Comparison of ENCODE assay signal across 9 cellular contexts in genomic region chr7:49695971-49696370, GRCh38.
"Had no signal": no experiment of that assay in that cellular context is flagged by ENCODE, and none has a peak within 500 bp of the region (broad histone marks: within the 10 kb centered on the region; RNA-seq: fewer than 3 reads in every experiment).

No MANE protein-coding gene starts in this region.

- H3K4me1 Mint-ChIP-seq: H9, IgD-negative memory B cell had no signal

- H3K36me3 Mint-ChIP-seq: IgD-negative memory B cell had no signal

- H3K4me3 Mint-ChIP-seq: H9, IgD-negative memory B cell had no signal

- H3K27me3 Mint-ChIP-seq: IgD-negative memory B cell had no signal

- FAIRE-seq: H54, HTR-8/SVneo had no signal

- H3K27ac ChIP-seq: GM23248 had no signal

- H2AFZ ChIP-seq: GM23248 had no signal

- H3K9ac ChIP-seq: GM23248 had no signal

- H3K9me3 Mint-ChIP-seq: H9 had no signal

- DNase-seq: GM23248, GOT3, H9, HCEC 1CT, Kasumi-1, KG1 had no signal

- H3K4me3 ChIP-seq: GM23248 had no signal

- H3K27ac Mint-ChIP-seq: H9, IgD-negative memory B cell had no signal
